ENCODE assay signal across 8 cellular contexts in the genomic region with DNA sequence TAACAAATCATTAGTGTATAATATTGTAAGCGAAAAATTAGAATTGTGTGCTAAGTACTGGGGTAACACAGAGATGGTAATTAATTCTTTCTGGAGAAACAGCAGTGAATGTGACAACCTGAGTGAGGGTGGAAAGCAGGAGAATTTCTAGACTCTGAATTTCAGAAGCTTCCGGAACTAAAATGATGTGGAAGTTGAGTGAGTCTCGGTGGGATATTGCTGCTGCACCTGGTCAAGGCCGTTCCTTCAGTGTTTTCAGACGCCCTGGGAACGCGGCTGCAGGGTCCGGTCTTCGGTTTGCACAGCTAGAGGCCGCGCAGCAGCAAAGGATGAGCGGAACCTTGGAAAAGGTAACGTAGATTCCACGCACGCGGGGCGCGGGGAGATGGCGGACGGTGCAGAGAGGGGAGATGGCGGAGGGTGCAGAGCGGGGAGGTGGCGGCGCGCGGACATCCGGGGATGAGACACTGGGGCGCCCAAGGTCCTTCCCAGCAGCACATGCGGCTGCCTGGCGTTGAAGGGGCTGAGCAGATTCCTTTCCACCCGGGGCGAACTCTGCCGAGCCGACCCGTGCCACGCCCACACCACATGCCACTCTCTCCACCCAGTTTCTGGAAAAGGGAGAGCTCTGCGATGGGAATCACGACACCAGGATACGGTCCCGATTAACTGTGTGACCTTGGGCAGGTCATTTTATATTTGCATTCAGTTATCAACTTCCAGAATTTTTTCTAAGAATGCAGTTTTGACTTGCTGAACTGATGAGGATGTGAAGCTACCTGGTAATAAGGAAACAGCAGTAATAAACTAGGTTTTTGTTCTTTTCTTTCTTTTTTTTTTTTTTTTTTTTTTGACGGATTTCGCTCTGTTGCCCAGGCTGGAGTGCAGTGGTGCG. TPM values are rescaled to one million over a fixed set of nuclear protein-coding genes. Genes with fewer than 3 reads are reported as not detected.
A peak's percentile ranks its signal among the peaks of the same experiment; 100 is the strongest.
DNase-seq lines count a peak whose midpoint lies in the region; ATAC-seq and TF ChIP-seq lines count a peak whose summit lies in the region.

TSS of gene MRPL48 (plus strand) at position 232 of the 895 bp plus-strand sequence. CDS start at position 330, 98 bp downstream.

- H3K4me3 Mint-ChIP-seq in GM23338 (peak within 1 kb of the TSS; percentile 98), nephron (peak within 1 kb of the TSS; percentile 98 to 100 (median 98))
- peak within 1 kb of the TSS; percentile 98 for H3K4me3 Mint-ChIP-seq in activated T-helper 2 cell treated with anti-CD3 and anti-CD28 coated beads, Interferon-gamma antibody, Interleukin-2, Interleukin-4, amounts not matched to agents 10 μg/mL and 5 μg/mL and 100 μg/mL, durations not matched to agents 14 hours and 24 hours and 36 hours (ENCODE audit: low read depth)
- peak within 1 kb of the TSS; percentile 99 for H3K4me3 Mint-ChIP-seq in stimulated activated naive CD8-positive, alpha-beta T cell treated with anti-CD3 and anti-CD28 coated beads, Interleukin-15, Interleukin-2, amounts not matched to agents 100 ng/mL and 50 ng/mL, for 24 hours

- H4K20me1 ChIP-seq in DND-41 (ENCODE audit: insufficient read depth, low read length) (peaks cover 4% of the 10 kb centered on the region; the same call in 1 of the 2 replicates), GM23338 (replicated peaks; ENCODE audit: insufficient read depth) (no peaks in the 10 kb centered on the region)

- peak within 1 kb of the TSS; percentile 91 for H2AFZ ChIP-seq in DND-41 (ENCODE audit: low read depth, low read length)
- H2AFZ ChIP-seq in GM23338: peak within 1 kb of the TSS; percentile 80

- ATAC-seq in DND-41 (ENCODE audit: insufficient read depth, low read depth): peak; percentile 99
- peak; percentile 97 for ATAC-seq in GM23338

- no peaks in the 10 kb centered on the region for H3K27me3 ChIP-seq in DND-41 (ENCODE audit: insufficient read depth, low read length, poor library complexity)
- H3K27me3 ChIP-seq in GM23338 (ENCODE audit: insufficient read depth): no peaks in the 10 kb centered on the region

- no peaks in the 10 kb centered on the region for H3K9me3 ChIP-seq in DND-41 (ENCODE audit: insufficient read depth, low read length, severe bottlenecking)

- DNase-seq in DND-41: peak; percentile 94
- peak; percentile 89 for DNase-seq in GM23338 (ENCODE audit: low spot score)
- peak; percentile 85 for DNase-seq in LNCaP clone FGC (ENCODE audit: low read depth)
- peak; percentile 95 for DNase-seq in RWPE1 (ENCODE audit: low spot score)
- peak; percentile 87 for DNase-seq in activated T-helper 2 cell treated with anti-CD3 and anti-CD28 coated beads, Interferon-gamma antibody, Interleukin-2, Interleukin-4, amounts not matched to agents 10 μg/mL and 5 μg/mL and 100 μg/mL, durations not matched to agents 14 hours and 24 hours and 36 hours (ENCODE audit: low spot score)
- DNase-seq in fibroblast of the aortic adventitia (ENCODE audit: low read depth): peak; percentile 96

- POLR2A ChIA-PET in RWPE1 (lab: Yijun Ruan, JAX; ENCODE audit: low non-redundant PET): interaction anchor here (0.6 to 1.4 kb wide), 7 partner anchors 9 to 400 kb away, joined by 3 to 10 read pairs (median 3); partner anchors contain the start of gene RAB6A

- H3K9me3 Mint-ChIP-seq in GM23338: no peaks in the 10 kb centered on the region
- H3K9me3 Mint-ChIP-seq in activated T-helper 2 cell treated with anti-CD3 and anti-CD28 coated beads, Interferon-gamma antibody, Interleukin-2, Interleukin-4, amounts not matched to agents 10 μg/mL and 5 μg/mL and 100 μg/mL, durations not matched to agents 14 hours and 24 hours and 36 hours: no peaks in the 10 kb centered on the region
- no peaks in the 10 kb centered on the region for H3K9me3 Mint-ChIP-seq in nephron
- H3K9me3 Mint-ChIP-seq in stimulated activated naive CD8-positive, alpha-beta T cell treated with anti-CD3 and anti-CD28 coated beads, Interleukin-15, Interleukin-2, amounts not matched to agents 100 ng/mL and 50 ng/mL, for 24 hours: no peaks in the 10 kb centered on the region

- intact Hi-C loops in activated T-helper 2 cell treated with anti-CD3 and anti-CD28 coated beads, Interferon-gamma antibody, Interleukin-2, Interleukin-4, amounts not matched to agents 10 μg/mL and 5 μg/mL and 100 μg/mL, durations not matched to agents 14 hours and 24 hours and 36 hours (cut with micrococcal nuclease): loop anchor here (1.0 to 5.0 kb wide), 3 partner anchors 9 to 384 kb away; partner anchors contain the start of genes C2CD3, PPME1 and UCP2

- H3K27me3 Mint-ChIP-seq in GM23338 (ENCODE audit: insufficient read depth, low read depth, poor library complexity) (peaks cover 4% of the 10 kb centered on the region), nephron (ENCODE audit: low read depth) (no peaks in the 10 kb centered on the region)
- no peaks in the 10 kb centered on the region for H3K27me3 Mint-ChIP-seq in activated T-helper 2 cell treated with anti-CD3 and anti-CD28 coated beads, Interferon-gamma antibody, Interleukin-2, Interleukin-4, amounts not matched to agents 10 μg/mL and 5 μg/mL and 100 μg/mL, durations not matched to agents 14 hours and 24 hours and 36 hours (ENCODE audit: low read depth)
- no peaks in the 10 kb centered on the region for H3K27me3 Mint-ChIP-seq in stimulated activated naive CD8-positive, alpha-beta T cell treated with anti-CD3 and anti-CD28 coated beads, Interleukin-15, Interleukin-2, amounts not matched to agents 100 ng/mL and 50 ng/mL, for 24 hours

- H3K36me3 ChIP-seq in DND-41 (ENCODE audit: insufficient read depth, low read length): peaks cover 9% of the 10 kb centered on the region
- no peaks in the 10 kb centered on the region for H3K36me3 ChIP-seq in GM23338 (ENCODE audit: insufficient read depth)

- H3K4me2 ChIP-seq in DND-41 (ENCODE audit: insufficient read depth, low read length): peak within 1 kb of the TSS; percentile 64
- peak within 1 kb of the TSS; percentile 79 for H3K4me2 ChIP-seq in GM23338

- H3K4me3 ChIP-seq in DND-41 (ENCODE audit: low read depth in 1 of 2, low read length in 2 of 2) (peak within 1 kb of the TSS; percentile 52 to 75), GM23338 (peak within 1 kb of the TSS; percentile 72), LNCaP clone FGC (ENCODE audit: low read depth, low read length) (peak within 1 kb of the TSS; percentile 83), fibroblast of the aortic adventitia (ENCODE audit: low read depth, low read length) (peak within 1 kb of the TSS; percentile 85)

- no peaks in the 10 kb centered on the region for H3K9me2 ChIP-seq in GM23338 (ENCODE audit: insufficient read depth)

- H3K36me3 Mint-ChIP-seq in GM23338 (ENCODE audit: low read depth) (no peaks in the 10 kb centered on the region), nephron (ENCODE audit: low read depth) (no peaks in the 10 kb centered on the region)
- peaks cover 6% of the 10 kb centered on the region for H3K36me3 Mint-ChIP-seq in activated T-helper 2 cell treated with anti-CD3 and anti-CD28 coated beads, Interferon-gamma antibody, Interleukin-2, Interleukin-4, amounts not matched to agents 10 μg/mL and 5 μg/mL and 100 μg/mL, durations not matched to agents 14 hours and 24 hours and 36 hours (ENCODE audit: low read depth)
- H3K36me3 Mint-ChIP-seq in stimulated activated naive CD8-positive, alpha-beta T cell treated with anti-CD3 and anti-CD28 coated beads, Interleukin-15, Interleukin-2, amounts not matched to agents 100 ng/mL and 50 ng/mL, for 24 hours (ENCODE audit: low read depth): no peaks in the 10 kb centered on the region

- no peak for TF ChIP-seq CTCF in DND-41 (IDR thresholded peaks at IDR 0.05; ENCODE audit: borderline replicate concordance, extremely low read depth, low read length, poor library complexity, severe bottlenecking)
- TF ChIP-seq CTCF in GM23338 (conservative IDR thresholded peaks at IDR 0.05; ENCODE audit: low read depth in 2 of 2): no peak
- no peak for TF ChIP-seq CTCF in LNCaP clone FGC (IDR thresholded peaks at IDR 0.05; ENCODE audit: control insufficient read depth, extremely low read depth, insufficient read depth)
- TF ChIP-seq CTCF in RWPE1 (conservative IDR thresholded peaks at IDR 0.05; ENCODE audit: low read depth): no peak
- TF ChIP-seq CTCF in fibroblast of the aortic adventitia (IDR thresholded peaks at IDR 0.05; ENCODE audit: insufficient read depth, low read length): no peak
- no peak for TF ChIP-seq CTCF in nephron (IDR thresholded peaks at IDR 0.05; ENCODE audit: unreplicated experiment in 3 of 3)

- H3K27ac Mint-ChIP-seq in GM23338 (peak within 1 kb of the TSS; percentile 99), nephron (peak within 1 kb of the TSS; percentile 98 to 100 (median 99))
- H3K27ac Mint-ChIP-seq in activated T-helper 2 cell treated with anti-CD3 and anti-CD28 coated beads, Interferon-gamma antibody, Interleukin-2, Interleukin-4, amounts not matched to agents 10 μg/mL and 5 μg/mL and 100 μg/mL, durations not matched to agents 14 hours and 24 hours and 36 hours: peak within 1 kb of the TSS; percentile 98
- H3K27ac Mint-ChIP-seq in stimulated activated naive CD8-positive, alpha-beta T cell treated with anti-CD3 and anti-CD28 coated beads, Interleukin-15, Interleukin-2, amounts not matched to agents 100 ng/mL and 50 ng/mL, for 24 hours: peak within 1 kb of the TSS; percentile 100

- H3K9ac ChIP-seq in DND-41 (ENCODE audit: low read depth, low read length): peak within 1 kb of the TSS; percentile 77

- H3K4me1 Mint-ChIP-seq in GM23338 (peaks cover 14% of the 10 kb centered on the region), nephron (peaks cover 11% of the 10 kb centered on the region)
- peaks cover 17% of the 10 kb centered on the region for H3K4me1 Mint-ChIP-seq in activated T-helper 2 cell treated with anti-CD3 and anti-CD28 coated beads, Interferon-gamma antibody, Interleukin-2, Interleukin-4, amounts not matched to agents 10 μg/mL and 5 μg/mL and 100 μg/mL, durations not matched to agents 14 hours and 24 hours and 36 hours (ENCODE audit: low read depth)
- peaks cover 30% of the 10 kb centered on the region for H3K4me1 Mint-ChIP-seq in stimulated activated naive CD8-positive, alpha-beta T cell treated with anti-CD3 and anti-CD28 coated beads, Interleukin-15, Interleukin-2, amounts not matched to agents 100 ng/mL and 50 ng/mL, for 24 hours (ENCODE audit: low read depth)

- H3F3A ChIP-seq in GM23338 (replicated peaks; ENCODE audit: low read depth): 0 out of 2 replicates have a peak, but pooled peaks cover 5% of the 10 kb centered on the region

- peak within 1 kb of the TSS; percentile 99 for H3K27ac ChIP-seq in DND-41 (ENCODE audit: low read length)
- peak within 1 kb of the TSS; percentile 97 for H3K27ac ChIP-seq in GM23338 (ENCODE audit: low read depth)
- H3K27ac ChIP-seq in RWPE1: peak within 1 kb of the TSS; percentile 97

- H3K79me2 ChIP-seq in DND-41 (ENCODE audit: insufficient read depth, low read length): peaks cover 60% of the 10 kb centered on the region
- peaks cover 17% of the 10 kb centered on the region for H3K79me2 ChIP-seq in GM23338 (replicated peaks; ENCODE audit: insufficient read depth)

- H3K4me1 ChIP-seq in DND-41 (ENCODE audit: insufficient read depth, low read length) (peaks cover 51% of the 10 kb centered on the region), GM23338 (ENCODE audit: insufficient read depth) (peaks cover 9% of the 10 kb centered on the region)

- CTCF ChIA-PET in RWPE1 (lab: Yijun Ruan, JAX): interaction anchor here (0.5 to 0.6 kb wide), 3 partner anchors 9 to 57 kb away, joined by 3 to 5 read pairs (median 4); no protein-coding TSS in a partner anchor

RNA-seq across cellular contexts. Expression of gene MRPL48, which starts in this region (rescaled TPM):
- total RNA-seq in GM23338 (2014; rRNA removed; shearing (Covaris generic)): 24.1 and 54.1 TPM in 2 replicates
- polyA plus RNA-seq in GM23338 (2016; fragmentation: Nextera tagmentation; extraction: Ambion mirVana): 101 and 103 TPM in 2 replicates
- total RNA-seq in activated T-helper 2 cell treated with anti-CD3 and anti-CD28 coated beads, Interferon-gamma antibody, Interleukin-2, Interleukin-4, amounts not matched to agents 10 μg/mL and 5 μg/mL and 100 μg/mL, durations not matched to agents 14 hours and 24 hours and 36 hours: 63.1 and 67.1 TPM in 2 replicates
- total RNA-seq in fibroblast of the aortic adventitia (ENCODE audit: low replicate concordance): 39.7 and 45.6 TPM in 2 replicates

Comparison
In these comparisons a context has a peak if more than half of its experiments do, and no peak if none do; other contexts are left out.
1. Peak in every context shown above with its lines: DNase-seq, ATAC-seq, H3K4me3 ChIP-seq and H3K27ac ChIP-seq.